Comparison of ENCODE assay signal across 1 cellular context in genomic region chr20:53915459-53916172, GRCh38.
TF ChIP-seq lines count a peak whose summit lies in the region.

No MANE protein-coding gene starts in this region.

TF ChIP-seq in HepG2, 621 proteins besides CTCF, POLR2A, EP300 and RAD21 (continued from another document and continues in another):
- TF ChIP-seq KAT2B (IDR thresholded peaks at IDR 0.05; ENCODE audit: borderline replicate concordance, low read depth, low read length) = no peak
- peak; percentile 72 for TF ChIP-seq TBX2 (CRISPR knock-in tag; IDR thresholded peaks at IDR 0.05; ENCODE audit: borderline replicate concordance)
- TF ChIP-seq NR3C1 (CRISPR knock-in tag; IDR thresholded peaks at IDR 0.05) = no peak
- TF ChIP-seq RBAK (CRISPR knock-in tag; IDR thresholded peaks at IDR 0.05) = no peak
- no peak for TF ChIP-seq KLF11 (CRISPR knock-in tag; IDR thresholded peaks at IDR 0.05)
- no peak; the same call in 1 of the 2 replicates for TF ChIP-seq GZF1 (CRISPR knock-in tag; IDR thresholded peaks at IDR 0.05)
- TF ChIP-seq, protein P1, sequence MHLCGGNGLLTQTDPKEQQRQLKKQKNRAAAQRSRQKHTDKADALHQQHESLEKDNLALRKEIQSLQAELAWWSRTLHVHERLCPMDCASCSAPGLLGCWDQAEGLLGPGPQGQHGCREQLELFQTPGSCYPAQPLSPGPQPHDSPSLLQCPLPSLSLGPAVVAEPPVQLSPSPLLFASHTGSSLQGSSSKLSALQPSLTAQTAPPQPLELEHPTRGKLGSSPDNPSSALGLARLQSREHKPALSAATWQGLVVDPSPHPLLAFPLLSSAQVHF (CRISPR knock-in tag; IDR thresholded peaks at IDR 0.05) = no peak
- no peak for TF ChIP-seq NFAT5 (CRISPR knock-in tag; IDR thresholded peaks at IDR 0.05)
- no peak for TF ChIP-seq ZNF414 (CRISPR knock-in tag; IDR thresholded peaks at IDR 0.05)
- TF ChIP-seq MEIS1 (CRISPR knock-in tag; IDR thresholded peaks at IDR 0.05; ENCODE audit: borderline replicate concordance) = no peak; the same call in 1 of the 2 replicates
- TF ChIP-seq ZNF703 (CRISPR knock-in tag; IDR thresholded peaks at IDR 0.05; ENCODE audit: borderline replicate concordance) = no peak
- TF ChIP-seq, protein P2, sequence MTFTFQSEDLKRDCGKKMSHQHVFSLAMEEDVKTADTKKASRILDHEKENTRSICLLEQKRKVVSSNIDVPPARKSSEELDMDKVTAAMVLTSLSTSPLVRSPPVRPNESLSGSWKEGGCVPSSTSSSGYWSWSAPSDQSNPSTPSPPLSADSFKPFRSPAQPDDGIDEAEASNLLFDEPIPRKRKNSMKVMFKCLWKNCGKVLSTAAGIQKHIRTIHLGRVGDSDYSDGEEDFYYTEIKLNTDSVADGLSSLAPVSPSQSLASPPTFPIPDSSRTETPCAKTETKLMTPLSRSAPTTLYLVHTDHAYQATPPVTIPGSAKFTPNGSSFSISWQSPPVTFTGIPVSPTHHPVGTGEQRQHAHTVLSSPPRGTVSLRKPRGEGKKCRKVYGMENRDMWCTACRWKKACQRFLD (CRISPR knock-in tag; IDR thresholded peaks at IDR 0.05; ENCODE audit: borderline replicate concordance) = peak; percentile 51; the same call in 1 of the 2 replicates
- no peak for TF ChIP-seq BCLAF1 (IDR thresholded peaks at IDR 0.05)
- TF ChIP-seq GATAD2A (CRISPR knock-in tag; IDR thresholded peaks at IDR 0.05) = peak; percentile 87
- TF ChIP-seq AGO2 (optimal IDR thresholded peaks at IDR 0.05; ENCODE audit: low read depth, low read length) = no peak
- TF ChIP-seq ZNF136 (CRISPR knock-in tag; IDR thresholded peaks at IDR 0.05; ENCODE audit: low read depth) = no peak
- no peak for TF ChIP-seq GRHL1 (CRISPR knock-in tag; conservative IDR thresholded peaks at IDR 0.05)
- TF ChIP-seq, protein P3, sequence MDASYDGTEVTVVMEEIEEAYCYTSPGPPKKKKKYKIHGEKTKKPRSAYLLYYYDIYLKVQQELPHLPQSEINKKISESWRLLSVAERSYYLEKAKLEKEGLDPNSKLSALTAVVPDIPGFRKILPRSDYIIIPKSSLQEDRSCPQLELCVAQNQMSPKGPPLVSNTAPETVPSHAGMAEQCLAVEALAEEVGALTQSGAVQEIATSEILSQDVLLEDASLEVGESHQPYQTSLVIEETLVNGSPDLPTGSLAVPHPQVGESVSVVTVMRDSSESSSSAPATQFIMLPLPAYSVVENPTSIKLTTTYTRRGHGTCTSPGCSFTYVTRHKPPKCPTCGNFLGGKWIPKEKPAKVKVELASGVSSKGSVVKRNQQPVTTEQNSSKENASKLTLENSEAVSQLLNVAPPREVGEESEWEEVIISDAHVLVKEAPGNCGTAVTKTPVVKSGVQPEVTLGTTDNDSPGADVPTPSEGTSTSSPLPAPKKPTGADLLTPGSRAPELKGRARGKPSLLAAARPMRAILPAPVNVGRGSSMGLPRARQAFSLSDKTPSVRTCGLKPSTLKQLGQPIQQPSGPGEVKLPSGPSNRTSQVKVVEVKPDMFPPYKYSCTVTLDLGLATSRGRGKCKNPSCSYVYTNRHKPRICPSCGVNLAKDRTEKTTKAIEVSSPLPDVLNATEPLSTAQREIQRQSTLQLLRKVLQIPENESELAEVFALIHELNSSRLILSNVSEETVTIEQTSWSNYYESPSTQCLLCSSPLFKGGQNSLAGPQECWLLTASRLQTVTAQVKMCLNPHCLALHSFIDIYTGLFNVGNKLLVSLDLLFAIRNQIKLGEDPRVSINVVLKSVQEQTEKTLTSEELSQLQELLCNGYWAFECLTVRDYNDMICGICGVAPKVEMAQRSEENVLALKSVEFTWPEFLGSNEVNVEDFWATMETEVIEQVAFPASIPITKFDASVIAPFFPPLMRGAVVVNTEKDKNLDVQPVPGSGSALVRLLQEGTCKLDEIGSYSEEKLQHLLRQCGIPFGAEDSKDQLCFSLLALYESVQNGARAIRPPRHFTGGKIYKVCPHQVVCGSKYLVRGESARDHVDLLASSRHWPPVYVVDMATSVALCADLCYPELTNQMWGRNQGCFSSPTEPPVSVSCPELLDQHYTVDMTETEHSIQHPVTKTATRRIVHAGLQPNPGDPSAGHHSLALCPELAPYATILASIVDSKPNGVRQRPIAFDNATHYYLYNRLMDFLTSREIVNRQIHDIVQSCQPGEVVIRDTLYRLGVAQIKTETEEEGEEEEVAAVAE (CRISPR knock-in tag; IDR thresholded peaks at IDR 0.05; ENCODE audit: borderline replicate concordance) = peak; percentile 24; the same call in 1 of the 2 replicates
- TF ChIP-seq IRX3 (CRISPR knock-in tag; IDR thresholded peaks at IDR 0.05; ENCODE audit: borderline replicate concordance, low read depth) = no peak
- TF ChIP-seq ZNF569 (CRISPR knock-in tag; IDR thresholded peaks at IDR 0.05; ENCODE audit: borderline replicate concordance) = no peak
- TF ChIP-seq ZNF430 (CRISPR knock-in tag; IDR thresholded peaks at IDR 0.05) = no peak
- TF ChIP-seq SRSF9 (IDR thresholded peaks at IDR 0.05; ENCODE audit: borderline replicate concordance, insufficient read depth, low read depth, low read length, poor library complexity, severe bottlenecking) = no peak
- TF ChIP-seq, protein P4, sequence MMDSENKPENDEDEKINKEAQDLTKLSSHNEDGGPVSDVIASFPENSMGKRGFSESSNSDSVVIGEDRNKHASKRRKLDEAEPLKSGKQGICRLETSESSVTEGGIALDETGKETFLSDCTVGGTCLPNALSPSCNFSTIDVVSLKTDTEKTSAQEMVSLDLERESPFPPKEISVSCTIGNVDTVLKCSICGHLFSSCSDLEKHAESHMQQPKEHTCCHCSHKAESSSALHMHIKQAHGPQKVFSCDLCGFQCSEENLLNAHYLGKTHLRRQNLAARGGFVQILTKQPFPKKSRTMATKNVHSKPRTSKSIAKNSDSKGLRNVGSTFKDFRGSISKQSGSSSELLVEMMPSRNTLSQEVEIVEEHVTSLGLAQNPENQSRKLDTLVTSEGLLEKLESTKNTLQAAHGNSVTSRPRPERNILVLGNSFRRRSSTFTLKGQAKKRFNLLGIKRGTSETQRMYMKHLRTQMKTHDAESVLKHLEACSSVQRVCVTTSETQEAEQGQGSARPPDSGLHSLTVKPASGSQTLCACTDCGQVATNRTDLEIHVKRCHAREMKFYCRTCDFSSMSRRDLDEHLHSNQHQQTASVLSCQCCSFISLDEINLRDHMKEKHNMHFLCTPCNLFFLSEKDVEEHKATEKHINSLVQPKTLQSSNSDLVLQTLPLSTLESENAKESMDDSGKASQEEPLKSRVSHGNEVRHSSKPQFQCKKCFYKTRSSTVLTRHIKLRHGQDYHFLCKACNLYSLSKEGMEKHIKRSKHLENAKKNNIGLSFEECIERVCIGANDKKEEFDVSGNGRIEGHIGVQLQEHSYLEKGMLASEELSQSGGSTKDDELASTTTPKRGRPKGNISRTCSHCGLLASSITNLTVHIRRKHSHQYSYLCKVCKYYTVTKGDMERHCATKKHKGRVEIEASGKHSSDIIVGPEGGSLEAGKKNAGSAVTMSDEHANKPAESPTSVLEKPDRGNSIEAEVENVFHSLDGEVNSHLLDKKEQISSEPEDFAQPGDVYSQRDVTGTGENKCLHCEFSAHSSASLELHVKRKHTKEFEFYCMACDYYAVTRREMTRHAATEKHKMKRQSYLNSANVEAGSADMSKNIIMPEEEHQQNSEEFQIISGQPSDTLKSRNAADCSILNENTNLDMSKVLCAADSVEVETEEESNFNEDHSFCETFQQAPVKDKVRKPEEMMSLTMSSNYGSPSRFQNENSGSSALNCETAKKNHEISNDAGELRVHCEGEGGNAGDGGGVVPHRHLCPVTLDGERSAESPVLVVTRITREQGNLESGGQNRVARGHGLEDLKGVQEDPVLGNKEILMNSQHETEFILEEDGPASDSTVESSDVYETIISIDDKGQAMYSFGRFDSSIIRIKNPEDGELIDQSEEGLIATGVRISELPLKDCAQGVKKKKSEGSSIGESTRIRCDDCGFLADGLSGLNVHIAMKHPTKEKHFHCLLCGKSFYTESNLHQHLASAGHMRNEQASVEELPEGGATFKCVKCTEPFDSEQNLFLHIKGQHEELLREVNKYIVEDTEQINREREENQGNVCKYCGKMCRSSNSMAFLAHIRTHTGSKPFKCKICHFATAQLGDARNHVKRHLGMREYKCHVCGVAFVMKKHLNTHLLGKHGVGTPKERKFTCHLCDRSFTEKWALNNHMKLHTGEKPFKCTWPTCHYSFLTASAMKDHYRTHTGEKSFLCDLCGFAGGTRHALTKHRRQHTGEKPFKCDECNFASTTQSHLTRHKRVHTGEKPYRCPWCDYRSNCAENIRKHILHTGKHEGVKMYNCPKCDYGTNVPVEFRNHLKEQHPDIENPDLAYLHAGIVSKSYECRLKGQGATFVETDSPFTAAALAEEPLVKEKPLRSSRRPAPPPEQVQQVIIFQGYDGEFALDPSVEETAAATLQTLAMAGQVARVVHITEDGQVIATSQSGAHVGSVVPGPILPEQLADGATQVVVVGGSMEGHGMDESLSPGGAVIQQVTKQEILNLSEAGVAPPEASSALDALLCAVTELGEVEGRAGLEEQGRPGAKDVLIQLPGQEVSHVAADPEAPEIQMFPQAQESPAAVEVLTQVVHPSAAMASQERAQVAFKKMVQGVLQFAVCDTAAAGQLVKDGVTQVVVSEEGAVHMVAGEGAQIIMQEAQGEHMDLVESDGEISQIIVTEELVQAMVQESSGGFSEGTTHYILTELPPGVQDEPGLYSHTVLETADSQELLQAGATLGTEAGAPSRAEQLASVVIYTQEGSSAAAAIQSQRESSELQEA (CRISPR knock-in tag; IDR thresholded peaks at IDR 0.05; ENCODE audit: not compliant biosample characterization) = no peak
- TF ChIP-seq MBD4 (IDR thresholded peaks at IDR 0.05; ENCODE audit: borderline replicate concordance, low read length) = no peak
- TF ChIP-seq TCF12 (IDR thresholded peaks at IDR 0.05) = no peak
- no peak for TF ChIP-seq TCF12 (CRISPR knock-in tag; IDR thresholded peaks at IDR 0.05)
